In the genomic region with DNA sequence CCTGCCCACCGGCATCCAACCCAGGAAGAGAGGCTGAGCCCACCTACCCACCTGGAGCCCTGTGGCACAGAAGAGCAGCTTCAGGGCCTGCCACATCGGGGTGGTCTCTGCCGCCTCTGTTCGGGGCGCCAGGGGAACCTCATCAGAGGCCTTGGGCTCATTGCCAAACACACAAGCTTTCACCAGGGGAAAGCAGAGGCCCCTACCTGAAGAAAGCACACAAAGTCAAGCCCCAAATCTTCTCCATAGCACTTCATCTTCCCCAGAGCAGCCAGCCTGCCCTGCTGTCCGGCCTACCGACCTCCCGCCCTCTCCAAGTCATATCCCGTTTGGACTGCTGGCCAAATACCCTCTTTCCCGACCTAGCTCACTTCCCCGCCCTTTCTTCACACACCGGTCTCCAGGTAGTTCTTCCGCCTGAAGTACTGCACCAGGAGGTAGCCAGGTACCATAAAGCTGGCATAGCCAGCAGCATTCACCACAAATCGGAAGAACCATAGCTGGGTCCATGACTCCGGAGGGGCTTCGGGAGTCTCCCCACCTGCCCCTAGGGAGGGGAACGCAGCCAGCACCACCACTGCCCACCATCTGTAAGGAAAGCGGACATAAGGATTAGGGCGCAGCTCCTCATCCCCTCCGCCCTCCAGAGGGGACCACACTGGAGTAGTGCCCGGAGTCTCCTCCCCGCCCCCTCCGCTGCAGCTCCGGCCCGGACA, we compare ENCODE assay signal across 8 cellular contexts. TPM values are rescaled to one million over a fixed set of nuclear protein-coding genes. Genes with fewer than 3 reads are reported as not detected.
DNase-seq lines count a peak whose midpoint lies in the region; ATAC-seq and TF ChIP-seq lines count a peak whose summit lies in the region.

No MANE protein-coding gene starts in this region.

- H3K27ac Mint-ChIP-seq in Caco-2 (ENCODE audit: unreplicated experiment), result peak overlapping the region; percentile 42

- no peaks in the 10 kb centered on the region for H3K27me3 Mint-ChIP-seq in Caco-2 (ENCODE audit: insufficient read depth, unreplicated experiment)

- H3K4me1 Mint-ChIP-seq in Caco-2 (ENCODE audit: low read depth, unreplicated experiment), result peaks cover 29% of the 10 kb centered on the region

- WGBS in HUES64, result 13% methylated on average over 25 of the region's 25 CpGs
- WGBS in adrenal gland, 4 donors, result 8 to 18% (median 13%) methylated on average over 11 to 25 of the region's 25 CpGs
- 6 to 13% (median 7%) methylated on average over 17 to 25 of the region's 25 CpGs for WGBS in stomach, 5 donors

- H3K4me1 ChIP-seq in Caco-2 (peaks cover 8% of the 10 kb centered on the region; the same call in 1 of the 2 replicates), HUES64 (ENCODE audit: insufficient read depth, low read length) (peaks cover 10% of the 10 kb centered on the region; the same call in 1 of the 2 replicates), adrenal gland (replicated peaks in 1 of 2) (peaks cover 13 to 27% of the 10 kb centered on the region in 2 donors), stomach (peaks cover 33 to 65% (median 53%) of the 10 kb centered on the region in 4 donors)

- no peak for TF ChIP-seq EP300 in stomach (IDR thresholded peaks at IDR 0.05)

- TF ChIP-seq POLR2A in adrenal gland (IDR thresholded peaks at IDR 0.05), result no peak
- TF ChIP-seq POLR2A in stomach (IDR thresholded peaks at IDR 0.05), result no peak

- H3K36me3 ChIP-seq in Caco-2 (ENCODE audit: control insufficient read depth, insufficient read depth, low read length) (peaks cover 9% of the 10 kb centered on the region), HUES64 (ENCODE audit: insufficient read depth, low read length) (peaks cover 72% of the 10 kb centered on the region), adrenal gland (replicated peaks in 1 of 2) (peaks cover 0 to 48% of the 10 kb centered on the region in 2 donors), kidney epithelial cell (ENCODE audit: control insufficient read depth, insufficient read depth, low read length) (peaks cover 9% of the 10 kb centered on the region), stomach (peaks cover 55 to 75% (median 67%) of the 10 kb centered on the region in 4 donors)

- TF ChIP-seq CTCF in Caco-2 (IDR thresholded peaks at IDR 0.05; ENCODE audit: insufficient read depth in 1 of 2, low read depth in 1 of 2, low read length in 1 of 2, severe bottlenecking in 1 of 2, unreplicated experiment in 1 of 2) (no peak), adrenal gland (IDR thresholded peaks at IDR 0.05) (no peak), kidney epithelial cell (IDR thresholded peaks at IDR 0.05; ENCODE audit: insufficient read depth, low read length, poor library complexity, severe bottlenecking) (no peak), stomach (IDR thresholded peaks at IDR 0.05) (no peak), GM10248 (IDR thresholded peaks at IDR 0.05; ENCODE audit: control extremely low read depth, extremely low read depth, low read depth, missing control alignments) (no peak)

- no peak for ATAC-seq in HG02840 (IDR thresholded peaks at IDR 0.05; ENCODE audit: low FRiP score, unreplicated experiment)
- no peak for ATAC-seq in GM19035 (IDR thresholded peaks at IDR 0.05; ENCODE audit: unreplicated experiment)

- H3K9me3 ChIP-seq in Caco-2 (no peaks in the 10 kb centered on the region), HUES64 (ENCODE audit: insufficient read depth, low read depth, low read length) (no peaks in the 10 kb centered on the region), adrenal gland (replicated peaks in 1 of 3) (no peaks in the 10 kb centered on the region), stomach (no peaks in the 10 kb centered on the region)

- H3K36me3 Mint-ChIP-seq in Caco-2 (ENCODE audit: insufficient read depth, unreplicated experiment), result peaks cover 71% of the 10 kb centered on the region

- H3K27me3 ChIP-seq in Caco-2 (replicated peaks; ENCODE audit: control insufficient read depth, insufficient read depth, low read length) (no peaks in the 10 kb centered on the region), HUES64 (ENCODE audit: insufficient read depth, low read length) (no peaks in the 10 kb centered on the region), adrenal gland (no peaks in the 10 kb centered on the region), kidney epithelial cell (ENCODE audit: control insufficient read depth, insufficient read depth, low read length) (no peaks in the 10 kb centered on the region), stomach (no peaks in the 10 kb centered on the region)

- DNase-seq in Caco-2, result peak; percentile 40 to 56
- DNase-seq in adrenal gland, result peak in 1 of 7 donors; percentile 27
- DNase-seq in kidney epithelial cell (ENCODE audit: low read depth), result no peak
- DNase-seq in stomach, result peak; percentile 48
- DNase-seq in GM10248 (ENCODE audit: extremely low spot score), result no peak

- no peaks in the 10 kb centered on the region for H3K9me3 Mint-ChIP-seq in Caco-2 (ENCODE audit: unreplicated experiment)

- H3K27ac ChIP-seq in HUES64 (ENCODE audit: low read depth, low read length) (peak overlapping the region; percentile 94), adrenal gland (peak overlapping the region in 4 of 5 donors; percentile 70 to 98 (median 88)), stomach (peak overlapping the region; percentile 94 to 97 (median 95))

- peak overlapping the region; percentile 60 for H3K4me3 ChIP-seq in Caco-2 (ENCODE audit: low read depth, low read length)
- peak overlapping the region; percentile 92 for H3K4me3 ChIP-seq in HUES64 (ENCODE audit: low read length)
- H3K4me3 ChIP-seq in adrenal gland, result peak overlapping the region; percentile 66 to 100 (median 89)
- peak overlapping the region; percentile 75 for H3K4me3 ChIP-seq in kidney epithelial cell (ENCODE audit: low read depth, low read length)
- H3K4me3 ChIP-seq in stomach, result peak overlapping the region; percentile 82 to 96 (median 92)

- BruUV-seq in Caco-2 (replicated peaks; lab: Mats Ljungman, UMichigan), result no TSS peak

- peak overlapping the region; percentile 78 for H3K4me3 Mint-ChIP-seq in Caco-2 (ENCODE audit: unreplicated experiment)

- H3K9ac ChIP-seq in HUES64 (ENCODE audit: low read depth, low read length), result peak overlapping the region; percentile 94

- CTCF ChIA-PET in Caco-2 (lab: Charles Lee) (interaction anchor here (0.7 to 3.4 kb wide), 10 partner anchors 10 to 162 kb away, joined by 3 to 18 read pairs (median 6); a partner anchor contains a TSS), GM10248 (lab: Yijun Ruan, JAX) (interaction anchor here (0.7 to 2.1 kb wide), 26 partner anchors 8 to 588 kb away, joined by 3 to 12 read pairs (median 4); a partner anchor contains a TSS)

- POLR2A ChIA-PET in Caco-2 (lab: Charles Lee) (interaction anchor here (0.5 to 2.0 kb wide), 8 partner anchors 9 to 547 kb away, joined by 3 to 37 read pairs (median 4); a partner anchor contains a TSS), GM10248 (lab: Yijun Ruan, JAX) (interaction anchor here (0.7 to 3.7 kb wide), 8 partner anchors 10 to 131 kb away, joined by 3 to 56 read pairs (median 4); a partner anchor contains a TSS)

- intact Hi-C loops in Caco-2 (cut with micrococcal nuclease; ENCODE audit: unreplicated experiment), result no loop called here
- intact Hi-C loops in adrenal gland (cut with DNase I), result no loop called here
- intact Hi-C loops in stomach (cut with DNase I; ENCODE audit: low total_unique reads), result no loop called here

RNA-seq across cellular contexts. Expression of a gene that starts 0.9 kb away (rescaled TPM):
- total RNA-seq in Caco-2 (2022), result 44.6 and 44.8 TPM in 2 replicates
- 30.4 TPM for polyA plus RNA-seq in HUES64 (2013, experiment 1 of 2)
- 35.2 TPM for polyA plus RNA-seq in HUES64 (2013, experiment 2 of 2)
- 10 to 100 TPM; 48.5 to 79.8 (median 63.5) TPM for total RNA-seq in adrenal gland
- 10 to 100 TPM; 12.7 to 37.5 (median 19.3) TPM for polyA plus RNA-seq in adrenal gland
- total RNA-seq in kidney epithelial cell, result 67.3 and 78.2 TPM in 2 replicates
- total RNA-seq in stomach, result 10 to 100 TPM in 4 of 5 donors, 1 to 10 TPM in 1; 1.4 to 60.1 (median 27.0) TPM
- polyA plus RNA-seq in stomach, result 10 to 100 TPM in 2 of 3 donors, 1 to 10 TPM in 1; 7.3 to 17.2 (median 16.6) TPM

RNA-seq across cellular contexts. Expression of a gene that starts 8.9 kb away (rescaled TPM):
- 8.4 and 10.1 TPM in 2 replicates for total RNA-seq in Caco-2 (2022)
- polyA plus RNA-seq in HUES64 (2013, experiment 1 of 2), result 8.9 TPM
- 10.3 TPM for polyA plus RNA-seq in HUES64 (2013, experiment 2 of 2)
- 10 to 100 TPM in 5 of 8 donors, 1 to 10 TPM in 3; 4.8 to 31.2 (median 10.5) TPM for total RNA-seq in adrenal gland
- 10 to 100 TPM in 2 of 3 donors, 1 to 10 TPM in 1; 5.8 to 17.0 (median 10.5) TPM for polyA plus RNA-seq in adrenal gland
- 46.3 and 61.5 TPM in 2 replicates for total RNA-seq in kidney epithelial cell
- 10 to 100 TPM in 1 of 5 donors, 1 to 10 TPM in 1, under 1 TPM in 1, not detected in 2; 0.89 to 23.5 (median 3.5) TPM for total RNA-seq in stomach
- 10 to 100 TPM in 2 of 3 donors, 1 to 10 TPM in 1; 9.9 to 14.2 (median 10.6) TPM for polyA plus RNA-seq in stomach

RNA-seq across cellular contexts. Expression of a gene that starts 9.5 kb away (rescaled TPM):
- total RNA-seq in Caco-2 (2022), result 967 and 1,046 TPM in 2 replicates
- polyA plus RNA-seq in HUES64 (2013, experiment 1 of 2), result 1,640 TPM
- polyA plus RNA-seq in HUES64 (2013, experiment 2 of 2), result 1,626 TPM
- 1,000 to 10,000 TPM in 3 of 8 donors, 100 to 1,000 TPM in 5; 692 to 1,293 (median 857) TPM for total RNA-seq in adrenal gland
- 1,000 to 10,000 TPM in 1 of 3 donors, 100 to 1,000 TPM in 2; 275 to 2,249 (median 420) TPM for polyA plus RNA-seq in adrenal gland
- 1,065 and 1,294 TPM in 2 replicates for total RNA-seq in kidney epithelial cell
- total RNA-seq in stomach, result 100 to 1,000 TPM; 168 to 414 (median 370) TPM
- polyA plus RNA-seq in stomach, result 100 to 1,000 TPM; 267 to 549 (median 348) TPM

RNA-seq across cellular contexts. Expression of a gene that starts 13.8 kb away (rescaled TPM):
- total RNA-seq in Caco-2 (2022), result not detected in 2 replicates
- 3.4 TPM for polyA plus RNA-seq in HUES64 (2013, experiment 1 of 2)
- 3.6 TPM for polyA plus RNA-seq in HUES64 (2013, experiment 2 of 2)
- 1 to 10 TPM in 2 of 8 donors, under 1 TPM in 4, not detected in 2; 0.07 to 3.3 (median 0.41) TPM for total RNA-seq in adrenal gland
- 1 to 10 TPM in 2 of 3 donors, under 1 TPM in 1; 0.88 to 3.9 (median 1.2) TPM for polyA plus RNA-seq in adrenal gland
- total RNA-seq in kidney epithelial cell, result 0.13 and 0.21 TPM in 2 replicates
- total RNA-seq in stomach, result under 1 TPM in 2 of 5 donors, not detected in 3; 0.18 to 0.29 TPM
- polyA plus RNA-seq in stomach, result under 1 TPM in 2 of 3 donors, not detected in 1; 0.12 to 0.28 TPM

RNA-seq across cellular contexts. Expression of a gene that starts 33.1 kb away (rescaled TPM):
- total RNA-seq in Caco-2 (2022) (80.7 and 81.3 TPM in 2 replicates), adrenal gland (100 to 1,000 TPM; 104 to 356 (median 186) TPM), kidney epithelial cell (36.1 and 43.9 TPM in 2 replicates), stomach (100 to 1,000 TPM in 2 of 5 donors, 10 to 100 TPM in 3; 26.4 to 217 (median 77.4) TPM)
- 140 TPM for polyA plus RNA-seq in HUES64 (2013, experiment 1 of 2)
- 142 TPM for polyA plus RNA-seq in HUES64 (2013, experiment 2 of 2)
- polyA plus RNA-seq in adrenal gland (100 to 1,000 TPM in 2 of 3 donors, 10 to 100 TPM in 1; 51.9 to 113 (median 108) TPM), stomach (10 to 100 TPM; 22.6 to 33.5 (median 29.0) TPM)

Comparison
In these comparisons a context has a peak if more than half of its experiments do, and no peak if none do; other contexts are left out.
1. DNase-seq: peak in Caco-2 (2 of 2) and stomach (single experiment); none in kidney epithelial cell (single experiment) and GM10248 (single experiment).
2. Peak in every context shown above with its lines, with median percentiles within 50 percentile points of each other: H3K4me3 ChIP-seq and H3K27ac ChIP-seq.